In the genomic region with DNA sequence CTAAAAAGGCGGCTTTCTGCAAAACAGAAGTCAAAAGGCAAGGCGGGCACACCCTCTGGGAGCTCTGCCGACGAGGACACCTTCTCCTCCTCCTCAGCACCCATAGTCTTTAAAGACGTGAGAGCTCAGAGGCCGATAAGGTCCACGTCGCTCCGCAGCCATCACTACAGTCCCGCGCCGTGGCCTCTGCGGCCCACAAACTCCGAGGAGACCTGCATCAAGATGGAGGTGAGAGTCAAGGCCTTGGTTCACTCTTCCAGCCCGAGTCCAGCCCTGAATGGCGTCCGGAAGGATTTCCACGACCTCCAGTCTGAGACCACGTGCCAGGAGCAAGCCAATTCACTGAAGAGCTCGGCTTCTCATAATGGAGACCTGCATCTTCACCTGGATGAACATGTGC, we compare ENCODE assay signal across 17 cellular contexts. TPM values are rescaled to one million over a fixed set of nuclear protein-coding genes. Genes with fewer than 3 reads are reported as not detected.
A peak's percentile ranks its signal among the peaks of the same experiment; 100 is the strongest.
DNase-seq lines count a peak whose midpoint lies in the region; ATAC-seq, FAIRE-seq and TF ChIP-seq lines count a peak whose summit lies in the region.
"Had no signal": no experiment of that assay in that cellular context is flagged by ENCODE, and none has a peak within 500 bp of the region (broad histone marks: within the 10 kb centered on the region; RNA-seq: fewer than 3 reads in every experiment).

No MANE protein-coding gene starts in this region.

- H2BK5ac ChIP-seq in H1 (ENCODE audit: low read depth, low read length): peak overlapping the region; percentile 35; the same call in 1 of the 2 replicates

- no peaks in the 10 kb centered on the region for H3K27me3 Mint-ChIP-seq in stimulated activated memory B cell treated with anti-CD40 and anti-IgM and Interleukin-4, amounts not matched to agents 10 μg/mL and 1 μg/mL and 100 μg/mL, for 72 hours
- H3K27me3 Mint-ChIP-seq: CD4-positive, alpha-beta memory T cell had no signal

- intact Hi-C loops in HCT116 (cut with micrococcal nuclease) (no loop called here), mucosa of descending colon (cut with DNase I, micrococcal nuclease) (no loop called here)

- peaks cover 7 to 30% of the 10 kb centered on the region in 2 experiments; a peak in 3 of 4 replicates for H3K36me3 ChIP-seq in HCT116 (ENCODE audit: control insufficient read depth in 1 of 2, insufficient read depth in 2 of 2, low read length in 2 of 2)
- H3K36me3 ChIP-seq in H1 (ENCODE audit: control insufficient read depth in 2 of 4, insufficient read depth in 4 of 4, low read length in 3 of 4): peaks cover 0 to 16% (median 7%) of the 10 kb centered on the region in 4 experiments; a peak in 5 of 8 replicates
- no peaks in the 10 kb centered on the region for H3K36me3 ChIP-seq in mucosa of descending colon (ENCODE audit: low read depth)

- H3K79me1 ChIP-seq in H1 (ENCODE audit: low read depth, low read length): peaks cover 3% of the 10 kb centered on the region; the same call in 1 of the 2 replicates

- no peaks in the 10 kb centered on the region for H3K36me3 Mint-ChIP-seq in stimulated activated memory B cell treated with anti-CD40 and anti-IgM and Interleukin-4, amounts not matched to agents 10 μg/mL and 1 μg/mL and 100 μg/mL, for 72 hours
- H3K36me3 Mint-ChIP-seq: CD4-positive, alpha-beta memory T cell had no signal

- no peaks in the 10 kb centered on the region for H3K23me2 ChIP-seq in H1 (ENCODE audit: low read depth, low read length)

- ATAC-seq in HCT116 (no peak), mucosa of descending colon (peak; percentile 16), HG02759 (IDR thresholded peaks at IDR 0.05; ENCODE audit: unreplicated experiment) (no peak)
- ATAC-seq in stimulated activated memory B cell treated with anti-CD40 and anti-IgM and Interleukin-4, amounts not matched to agents 10 μg/mL and 1 μg/mL and 100 μg/mL, for 72 hours: no peak

- no peak overlapping the region for H3K56ac ChIP-seq in H1 (replicated peaks; ENCODE audit: insufficient read length, low read depth, low read length)

- no peaks in the 10 kb centered on the region for H3K9me3 Mint-ChIP-seq in stimulated activated memory B cell treated with anti-CD40 and anti-IgM and Interleukin-4, amounts not matched to agents 10 μg/mL and 1 μg/mL and 100 μg/mL, for 72 hours

- no peak overlapping the region for H3K14ac ChIP-seq in H1 (ENCODE audit: insufficient read length)

- H3K4ac ChIP-seq in H1 (replicated peaks; ENCODE audit: insufficient read length, low read depth, low read length): no peak overlapping the region

- no peak for TF ChIP-seq EP300 in H1 (IDR thresholded peaks at IDR 0.05; ENCODE audit: borderline replicate concordance in 1 of 2, low read depth in 2 of 2, low read length in 2 of 2)

- FAIRE-seq in D721Med (lab: Jason Lieb, UNC) (peak; percentile 84), H1 (lab: Jason Lieb, UNC) (no peak)
- FAIRE-seq: GM12892 had no signal

- no peak overlapping the region for H3K4me3 ChIP-seq in HCT116 (replicated peaks in 1 of 2; ENCODE audit: low read depth in 1 of 2, low read length in 2 of 2)
- no peak overlapping the region for H3K4me3 ChIP-seq in H1 (ENCODE audit: extremely low read depth in 1 of 4, insufficient read depth in 2 of 4, low read depth in 3 of 4, low read length in 4 of 4)
- no peak overlapping the region for H3K4me3 ChIP-seq in mucosa of descending colon

- H3K9me3 ChIP-seq in HCT116 (ENCODE audit: control insufficient read depth in 1 of 2, insufficient read depth in 1 of 2, low read depth in 1 of 2, low read length in 2 of 2) (no peaks in the 10 kb centered on the region), H1 (ENCODE audit: insufficient read depth in 2 of 2, low read depth in 1 of 2, low read length in 1 of 2) (no peaks in the 10 kb centered on the region), mucosa of descending colon (no peaks in the 10 kb centered on the region)

- H2BK20ac ChIP-seq in H1 (ENCODE audit: low read length): no peak overlapping the region

- no peak overlapping the region for H3K27ac Mint-ChIP-seq in stimulated activated memory B cell treated with anti-CD40 and anti-IgM and Interleukin-4, amounts not matched to agents 10 μg/mL and 1 μg/mL and 100 μg/mL, for 72 hours
- H3K27ac Mint-ChIP-seq: CD4-positive, alpha-beta memory T cell had no signal

- H4K20me1 ChIP-seq in HCT116 (ENCODE audit: insufficient read depth) (0 out of 2 replicates have a peak, but pooled peaks cover 4% of the 10 kb centered on the region), H1 (replicated peaks in 1 of 2; ENCODE audit: control insufficient read depth in 1 of 2, insufficient read depth in 2 of 2, low read length in 2 of 2) (peaks cover 0 to 1% of the 10 kb centered on the region in 2 experiments)

- no peaks in the 10 kb centered on the region for H3K27me3 ChIP-seq in HCT116 (ENCODE audit: insufficient read depth, low read length)
- H3K27me3 ChIP-seq in H1 (replicated peaks in 1 of 4; ENCODE audit: control insufficient read depth in 3 of 4, extremely low read depth in 1 of 4, insufficient read depth in 3 of 4, low read length in 3 of 4): no peaks in the 10 kb centered on the region

- TF ChIP-seq POLR2A in HCT116 (IDR thresholded peaks at IDR 0.05; ENCODE audit: borderline replicate concordance, extremely low read depth, insufficient read depth, insufficient read length) (no peak), H1 (IDR thresholded peaks at IDR 0.05; ENCODE audit: control extremely low read depth in 1 of 2, low read depth in 2 of 2, low read length in 2 of 2) (no peak)

- H3K27ac ChIP-seq in HCT116 (ENCODE audit: low read depth, low read length) (no peak overlapping the region), H1 (ENCODE audit: low read depth, low read length) (no peak overlapping the region)

- H3K79me2 ChIP-seq in HCT116 (ENCODE audit: insufficient read depth, low read length): peaks cover 97% of the 10 kb centered on the region
- peaks cover 0 to 45% of the 10 kb centered on the region in 2 experiments; a peak in 2 of 4 replicates for H3K79me2 ChIP-seq in H1 (ENCODE audit: control insufficient read depth in 1 of 2, insufficient read depth in 2 of 2, low read length in 2 of 2)

- H2AFZ ChIP-seq in HCT116 (ENCODE audit: low read depth, low read length, poor library complexity, severe bottlenecking) (no peak overlapping the region), H1 (ENCODE audit: low read length) (no peak overlapping the region)

- CTCF ChIA-PET in HCT116 (lab: Charles Lee) (no interaction called here), H1 (lab: Charles Lee; ENCODE audit: partially characterized antibody) (interaction anchor here (0.5 to 1.5 kb wide), 3 partner anchors 109 to 164 kb away, joined by 3 to 6 read pairs (median 4); no protein-coding TSS in a partner anchor)

- no peak overlapping the region for H3K4me2 ChIP-seq in HCT116 (ENCODE audit: low read length)
- H3K4me2 ChIP-seq in H1 (ENCODE audit: insufficient read depth in 1 of 2, low read depth in 2 of 2, low read length in 2 of 2): no peak overlapping the region

- H3K4me3 Mint-ChIP-seq in stimulated activated memory B cell treated with anti-CD40 and anti-IgM and Interleukin-4, amounts not matched to agents 10 μg/mL and 1 μg/mL and 100 μg/mL, for 72 hours: no peak overlapping the region
- H3K4me3 Mint-ChIP-seq: CD4-positive, alpha-beta memory T cell had no signal

- H2AK5ac ChIP-seq in H1 (ENCODE audit: low read depth, low read length): no peak overlapping the region

- 99% methylated on average over 20 of the region's 20 CpGs; no CpG with 5 or more reads in 1 of the 2 experiments for WGBS in H1 (ENCODE audit: extremely low coverage in 1 of 2, insufficient coverage in 1 of 2, insufficient read length in 1 of 2, insufficient replicate concordance in 2 of 2, low coverage in 1 of 2, low lambda C conversion rate in 2 of 2, missing lambda C conversion rate in 1 of 2), 2 experiments

- POLR2A ChIA-PET in HCT116 (lab: Charles Lee) (no interaction called here), H1 (lab: Charles Lee; ENCODE audit: partially characterized antibody) (no interaction called here)

- H2BK15ac ChIP-seq in H1 (ENCODE audit: low read length): no peak overlapping the region

- no peaks in the 10 kb centered on the region for H3K4me1 Mint-ChIP-seq in stimulated activated memory B cell treated with anti-CD40 and anti-IgM and Interleukin-4, amounts not matched to agents 10 μg/mL and 1 μg/mL and 100 μg/mL, for 72 hours

- BruUV-seq in HCT116 (replicated peaks; lab: Mats Ljungman, UMichigan): TSS peak; percentile 17

- no peak overlapping the region for H2BK120ac ChIP-seq in H1 (replicated peaks; ENCODE audit: low read depth, low read length)

- H4K5ac ChIP-seq in H1 (ENCODE audit: insufficient read length, low read depth, low read length): no peak overlapping the region

- no peak for TF ChIP-seq RAD21 in HCT116 (IDR thresholded peaks at IDR 0.05; ENCODE audit: low read depth)
- no peak for TF ChIP-seq RAD21 in H1 (IDR thresholded peaks at IDR 0.05 in 1 of 2, conservative IDR thresholded peaks at IDR 0.05 in 1 of 2; ENCODE audit: low read depth in 2 of 2, low read length in 2 of 2)

- no peak overlapping the region for H3K18ac ChIP-seq in H1 (ENCODE audit: extremely low read depth, low read length)

- H3K9ac ChIP-seq in HCT116 (ENCODE audit: low read length) (no peak overlapping the region), H1 (replicated peaks in 1 of 4; ENCODE audit: extremely low read depth in 1 of 4, low read depth in 3 of 4, low read length in 3 of 4) (no peak overlapping the region)

- H2BK12ac ChIP-seq in H1 (ENCODE audit: low read depth, low read length): no peak overlapping the region

- no peaks in the 10 kb centered on the region for H3K9me2 ChIP-seq in HCT116 (ENCODE audit: insufficient read depth)

- RAD21 ChIA-PET in HCT116 (lab: Charles Lee; ENCODE audit: low non-redundant PET in 1 of 2, low total read pairs in 2 of 2, uncharacterized antibody in 2 of 2, unreplicated experiment in 2 of 2): no interaction called here

- peak overlapping the region; percentile 62; the same call in 1 of the 2 replicates for H4K8ac ChIP-seq in H1 (ENCODE audit: extremely low read depth, insufficient read depth, low read length)

- peaks cover 12 to 24% of the 10 kb centered on the region in 2 experiments for H3K4me1 ChIP-seq in HCT116 (ENCODE audit: control insufficient read depth in 1 of 2, insufficient read depth in 2 of 2, low read length in 2 of 2)
- peaks cover 0 to 3% (median 0%) of the 10 kb centered on the region in 4 experiments; a peak in 1 of 7 replicates for H3K4me1 ChIP-seq in H1 (replicated peaks in 1 of 4; ENCODE audit: control insufficient read depth in 3 of 4, insufficient read depth in 4 of 4, low read length in 3 of 4)
- peaks cover 8% of the 10 kb centered on the region for H3K4me1 ChIP-seq in mucosa of descending colon (ENCODE audit: low read depth)

- no peak overlapping the region for H3K23ac ChIP-seq in H1 (ENCODE audit: insufficient read length)

- no peak for TF ChIP-seq CTCF in D721Med (IDR thresholded peaks at IDR 0.05; ENCODE audit: insufficient read depth, missing control alignments)
- TF ChIP-seq CTCF in HCT116 (IDR thresholded peaks at IDR 0.05 in 2 of 3, conservative IDR thresholded peaks at IDR 0.05 in 1 of 3; ENCODE audit: borderline replicate concordance in 1 of 3, insufficient read depth in 1 of 3, low read depth in 2 of 3, low read length in 2 of 3): no peak
- no peak for TF ChIP-seq CTCF in H1 (IDR thresholded peaks at IDR 0.05; ENCODE audit: control extremely low read depth in 1 of 3, insufficient read depth in 1 of 3, low read depth in 1 of 3, low read length in 3 of 3)
- TF ChIP-seq CTCF in mucosa of descending colon (IDR thresholded peaks at IDR 0.05): no peak

- DNase-seq in D721Med (ENCODE audit: insufficient read length, low spot score) (no peak), HCT116 (ENCODE audit: low read depth, low spot score) (no peak), H1 (ENCODE audit: low read depth in 1 of 2, low spot score in 2 of 2) (no peak), mucosa of descending colon (no peak), anterior cingulate cortex (lab: John Stamatoyannopoulos, UW) (no peak)
- DNase-seq: C1 segment of cervical spinal cord; CD4-positive, alpha-beta memory T cell; COR-L47; DMS53; DMS79 treated with DMSO at 0.1 percent for 48 hours; GF-D8; GOT3; H7; HCEC 1CT had no signal

- no peak overlapping the region for H4K91ac ChIP-seq in H1 (replicated peaks; ENCODE audit: insufficient read length, low read length)

RNA-seq across cellular contexts. Expression of a gene that starts 36.1 kb away (rescaled TPM):
- 53.4 TPM for total RNA-seq in HCT116 (2021; ENCODE audit: unreplicated experiment)
- polyA plus RNA-seq in HCT116 (2012): 27.7 and 27.8 TPM in 2 replicates
- 20.7 and 22.9 TPM in 2 replicates for total RNA-seq in H1 (2021; fragmentation: NEBNext Ultra II Directional; extraction: Animal tissue kit (Norgen Biotek cat#: 25700))
- polyA plus RNA-seq in H1 (2011; rRNA removed): 7.3 and 9.1 TPM in 2 replicates
- 10.8 TPM for polyA plus RNA-seq in H1 (2011; cell fraction: cytosol; rRNA removed)
- 13.3 TPM for polyA plus RNA-seq in H1 (2011; cell fraction: nucleus; rRNA removed)
- polyA plus RNA-seq in H1 (2012, experiment 1 of 2): 10.0 to 16.1 TPM (median 13.1 TPM) in 4 replicates
- 1.8 TPM for polyA plus RNA-seq in H1 (2012, experiment 2 of 2)
- 8.8 TPM for polyA plus RNA-seq in H1 (2013, experiment 1 of 2)
- polyA plus RNA-seq in H1 (2013, experiment 2 of 2): 9.1 TPM
- polyA minus RNA-seq in H1 (2011; rRNA and poly(A)+ RNA removed): 40.6 and 42.7 TPM in 2 replicates
- 14.1 TPM for polyA minus RNA-seq in H1 (2011; cell fraction: cytosol; rRNA and poly(A)+ RNA removed)
- polyA minus RNA-seq in H1 (2011; cell fraction: nucleus; rRNA and poly(A)+ RNA removed): 29.5 TPM
- total RNA-seq in mucosa of descending colon: 10 to 100 TPM; 37.2 to 49.6 (median 39.7) TPM
